In the genomic region with DNA sequence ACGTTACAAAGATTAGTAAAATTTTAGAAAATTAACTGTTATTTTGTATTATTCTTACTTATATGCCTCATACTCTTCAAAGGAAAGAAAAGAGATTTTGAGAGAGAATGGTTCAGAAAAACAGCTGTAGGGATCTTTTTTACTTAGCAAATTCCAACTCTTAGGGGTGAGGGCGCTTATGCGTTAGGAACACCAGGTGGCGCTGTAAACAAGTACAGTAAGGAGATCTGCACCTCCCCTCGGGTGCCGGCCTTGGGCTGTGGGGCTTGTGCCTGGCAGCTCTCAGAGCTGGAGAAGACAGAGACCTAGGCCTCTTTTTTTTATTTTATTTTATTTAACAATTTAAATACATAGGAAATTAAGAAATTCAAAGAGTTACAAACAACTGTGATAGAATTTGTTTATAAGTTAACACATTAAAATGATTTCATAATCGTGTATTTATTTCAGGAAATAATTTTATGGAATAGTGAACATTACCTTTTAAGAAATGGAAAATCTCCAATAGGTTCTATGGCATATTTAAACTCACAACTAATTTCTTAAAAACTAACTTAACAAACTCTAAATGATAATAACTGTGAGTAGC, we compare ENCODE assay signal across 8 cellular contexts. TPM values are rescaled to one million over a fixed set of nuclear protein-coding genes. Genes with fewer than 3 reads are reported as not detected.
DNase-seq lines count a peak whose midpoint lies in the region; ATAC-seq and TF ChIP-seq lines count a peak whose summit lies in the region.

No MANE protein-coding gene starts in this region.

- TF ChIP-seq CTCF in smooth muscle cell (IDR thresholded peaks at IDR 0.05; ENCODE audit: borderline replicate concordance, insufficient read depth, poor library complexity, severe bottlenecking): peak; percentile 96

- intact Hi-C loops in Right ventricle myocardium inferior (cut with DNase I): loop anchor here (2.0 to 10.0 kb wide), 2 partner anchors 128 to 444 kb away; no protein-coding TSS in a partner anchor
- intact Hi-C loops in cardiac septum (cut with DNase I): loop anchor here (2.0 to 10.0 kb wide), 3 partner anchors 128 to 544 kb away; no protein-coding TSS in a partner anchor

- H3K4me3 Mint-ChIP-seq in T-helper 2 cell treated with Interferon-gamma antibody and Interleukin-4, amounts not matched to agents 5 μg/mL and 100 μg/mL, for 36 hours: no peak overlapping the region

- no peak overlapping the region for H2AFZ ChIP-seq in smooth muscle cell (ENCODE audit: low read depth)

- no peaks in the 10 kb centered on the region for H3K9me3 ChIP-seq in smooth muscle cell (replicated peaks; ENCODE audit: low read depth)

- no peaks in the 10 kb centered on the region for H3K4me1 Mint-ChIP-seq in T-helper 2 cell treated with Interferon-gamma antibody and Interleukin-4, amounts not matched to agents 5 μg/mL and 100 μg/mL, for 36 hours (ENCODE audit: low read depth)

- 15% methylated on average over 7 of the region's 7 CpGs for WGBS in smooth muscle cell (ENCODE audit: low lambda C conversion rate)

- H3K9ac ChIP-seq in smooth muscle cell (ENCODE audit: low read depth): no peak overlapping the region

- H3K4me1 ChIP-seq in smooth muscle cell (ENCODE audit: low read depth): peaks cover 9% of the 10 kb centered on the region

- no peaks in the 10 kb centered on the region for H3K36me3 ChIP-seq in smooth muscle cell (ENCODE audit: low read depth)

- H3K79me2 ChIP-seq in smooth muscle cell (ENCODE audit: low read depth): no peaks in the 10 kb centered on the region

- H3F3A ChIP-seq in smooth muscle cell (ENCODE audit: low read depth): no peaks in the 10 kb centered on the region

- H3K4me3 ChIP-seq in smooth muscle cell: no peak overlapping the region

- H3K27me3 Mint-ChIP-seq in T-helper 2 cell treated with Interferon-gamma antibody and Interleukin-4, amounts not matched to agents 5 μg/mL and 100 μg/mL, for 36 hours (ENCODE audit: low read depth): peaks cover 21% of the 10 kb centered on the region

- no peak overlapping the region for H3K27ac ChIP-seq in smooth muscle cell (ENCODE audit: low read depth)

- H3K9me3 Mint-ChIP-seq in T-helper 2 cell treated with Interferon-gamma antibody and Interleukin-4, amounts not matched to agents 5 μg/mL and 100 μg/mL, for 36 hours: no peaks in the 10 kb centered on the region

- ATAC-seq in Right ventricle myocardium inferior (peak; percentile 59), HG02840 (IDR thresholded peaks at IDR 0.05; ENCODE audit: low FRiP score, unreplicated experiment) (peak; percentile 71)

- H3K36me3 Mint-ChIP-seq in T-helper 2 cell treated with Interferon-gamma antibody and Interleukin-4, amounts not matched to agents 5 μg/mL and 100 μg/mL, for 36 hours (ENCODE audit: low read depth): no peaks in the 10 kb centered on the region

- peaks cover 28% of the 10 kb centered on the region for H3K27me3 ChIP-seq in smooth muscle cell (ENCODE audit: low read depth)

- H4K20me1 ChIP-seq in smooth muscle cell (ENCODE audit: low read depth): no peaks in the 10 kb centered on the region

- no peak overlapping the region for H3K4me2 ChIP-seq in smooth muscle cell

- H3K27ac Mint-ChIP-seq in T-helper 2 cell treated with Interferon-gamma antibody and Interleukin-4, amounts not matched to agents 5 μg/mL and 100 μg/mL, for 36 hours: no peak overlapping the region

- DNase-seq in Right ventricle myocardium inferior (ENCODE audit: missing footprints): peak; percentile 81
- DNase-seq in cardiac septum (ENCODE audit: low spot score): no peak
- peak; percentile 76 for DNase-seq in NCI-H146 treated with DMSO at 0.1 percent for 48 hours (lab: John Stamatoyannopoulos, UW; ENCODE audit: unreplicated experiment)
- DNase-seq in T-helper 2 cell treated with Interferon-gamma antibody and Interleukin-4, amounts not matched to agents 5 μg/mL and 100 μg/mL, for 36 hours (ENCODE audit: low spot score): peak; percentile 57
- DNase-seq in anterior cingulate cortex (lab: John Stamatoyannopoulos, UW): peak in 51 of 58 donors; percentile 20 to 88 (median 61)
- DNase-seq in hippocampal formation (lab: John Stamatoyannopoulos, UW): peak; percentile 71 to 85
- DNase-seq in smooth muscle cell (lab: John Stamatoyannopoulos, UW; ENCODE audit: unreplicated experiment): peak; percentile 20

RNA-seq across cellular contexts. Expression of gene UTP25, which starts 32.6 kb away (rescaled TPM):
- total RNA-seq in Right ventricle myocardium inferior (2.6 TPM), cardiac septum (4.1 TPM), smooth muscle cell (5.2 and 6.2 TPM in 2 replicates)
- 2.3 and 2.9 TPM in 2 replicates for polyA plus RNA-seq in smooth muscle cell

RNA-seq across cellular contexts. Expression of gene IRF6, which starts 54.4 kb away (rescaled TPM):
- total RNA-seq in Right ventricle myocardium inferior (29.7 TPM), cardiac septum (34.0 TPM), smooth muscle cell (52.3 and 59.6 TPM in 2 replicates)
- 18.1 and 57.4 TPM in 2 replicates for polyA plus RNA-seq in smooth muscle cell
